8 cellular contexts compared by ENCODE assay signal in the genomic region with DNA sequence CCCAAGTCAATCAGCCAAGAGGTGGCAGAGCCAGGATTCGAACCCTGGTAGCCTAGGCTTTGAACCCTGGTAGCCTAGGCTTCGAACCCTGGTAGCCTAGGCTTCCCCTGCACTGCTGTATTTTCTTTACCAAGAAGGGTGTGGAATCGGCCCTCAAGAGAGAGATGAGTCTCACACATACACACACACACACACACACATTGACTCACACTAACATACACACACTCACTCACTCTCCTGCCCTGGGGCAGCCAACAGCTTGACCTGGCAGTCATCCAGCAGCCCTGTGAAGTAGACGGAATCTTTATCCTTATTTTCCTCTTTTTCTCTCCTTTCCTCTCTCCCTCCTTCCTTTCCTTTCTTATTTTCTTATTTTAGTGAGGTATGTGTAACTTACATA. TPM values are rescaled to one million over a fixed set of nuclear protein-coding genes. Genes with fewer than 3 reads are reported as not detected.
DNase-seq lines count a peak whose midpoint lies in the region; ATAC-seq, FAIRE-seq and TF ChIP-seq lines count a peak whose summit lies in the region.

No MANE protein-coding gene starts in this region.

- H3K79me2 ChIP-seq in keratinocyte (ENCODE audit: control insufficient read depth, insufficient read depth, low read length) = no peaks in the 10 kb centered on the region

- H3K27ac ChIP-seq in adipose tissue (ENCODE audit: low read depth, low read length) (peak overlapping the region; percentile 81), keratinocyte (ENCODE audit: control insufficient read depth, insufficient read depth, low read length) (peak overlapping the region; percentile 100), stomach (peak overlapping the region; percentile 92 to 98 (median 96))

- H3K9me1 ChIP-seq in keratinocyte (ENCODE audit: control insufficient read depth, extremely low read depth, insufficient read depth, low read length) = no peaks in the 10 kb centered on the region

- TF ChIP-seq POLR2A in stomach (IDR thresholded peaks at IDR 0.05) (no peak), GM18505 (IDR thresholded peaks at IDR 0.05; ENCODE audit: borderline replicate concordance, extremely low read depth, insufficient read depth, insufficient read length) (no peak)

- TF ChIP-seq CTCF in keratinocyte (optimal IDR thresholded peaks at IDR 0.05 in 1 of 3, IDR thresholded peaks at IDR 0.05 in 1 of 3, conservative IDR thresholded peaks at IDR 0.05 in 1 of 3; ENCODE audit: extremely low read depth in 1 of 3, insufficient read depth in 2 of 3, low read length in 3 of 3) = no peak
- no peak for TF ChIP-seq CTCF in stomach (IDR thresholded peaks at IDR 0.05)

- FAIRE-seq in keratinocyte (lab: Jason Lieb, UNC) = peak; percentile 86

- intact Hi-C loops in stomach (cut with DNase I; ENCODE audit: low total_unique reads) = no loop called here

- no peaks in the 10 kb centered on the region for H4K20me1 ChIP-seq in keratinocyte (ENCODE audit: control insufficient read depth, extremely low read depth, insufficient read depth, low read length)

- DNase-seq in HK-2 (ENCODE audit: unreplicated experiment) = peak; percentile 80
- DNase-seq in keratinocyte (ENCODE audit: low read depth, low spot score) = peak; percentile 95
- peak; percentile 83 for DNase-seq in stomach
- DNase-seq in NCI-H1048 (lab: John Stamatoyannopoulos, UW) = no peak
- no peak for DNase-seq in NCI-H1694 treated with DMSO at 0.1 percent for 48 hours (lab: John Stamatoyannopoulos, UW)
- DNase-seq in inferior parietal cortex (ENCODE audit: extremely low spot score) = no peak

- peak; percentile 38 for TF ChIP-seq EP300 in stomach (IDR thresholded peaks at IDR 0.05)

- H2AFZ ChIP-seq in keratinocyte (ENCODE audit: control insufficient read depth, low read length) = no peak overlapping the region

- peak overlapping the region; percentile 66 for H3K4me2 ChIP-seq in keratinocyte (ENCODE audit: control insufficient read depth, extremely low read depth, insufficient read depth, low read depth, low read length)

- H3K9ac ChIP-seq in keratinocyte (ENCODE audit: control insufficient read depth, extremely low read depth, insufficient read depth, low read length) = peak overlapping the region; percentile 97

- H3K9me3 ChIP-seq in keratinocyte (ENCODE audit: control insufficient read depth, low read depth, low read length) (no peaks in the 10 kb centered on the region), stomach (no peaks in the 10 kb centered on the region)

- H3K36me3 ChIP-seq in keratinocyte (ENCODE audit: control insufficient read depth in 2 of 2, extremely low read depth in 1 of 2, insufficient read depth in 2 of 2, low read length in 2 of 2) (peaks cover 5 to 14% of the 10 kb centered on the region in 2 experiments), stomach (peaks cover 7 to 14% (median 13%) of the 10 kb centered on the region in 4 donors)

- ATAC-seq in GM18505 (IDR thresholded peaks at IDR 0.05; ENCODE audit: unreplicated experiment) = no peak

- dilution Hi-C loops in keratinocyte (cut with MboI; ENCODE audit: extremely low pct_ligation_motif_present, low sequenced_read_pairs) = no loop called here

- peaks cover 62% of the 10 kb centered on the region for H3K4me1 ChIP-seq in keratinocyte (ENCODE audit: control insufficient read depth, extremely low read depth, insufficient read depth, low read length)
- H3K4me1 ChIP-seq in stomach = peaks cover 57 to 89% (median 72%) of the 10 kb centered on the region in 4 donors

- WGBS in adipose tissue, 3 donors = 45 to 58% (median 57%) methylated on average over 4 of the region's 4 CpGs
- 25 to 54% (median 35%) methylated on average over 4 of the region's 4 CpGs for whole genome bisulfite sequencing in stomach, 5 donors

- no peak overlapping the region for H3K4me3 ChIP-seq in keratinocyte (ENCODE audit: control insufficient read depth in 2 of 3, extremely low read depth in 1 of 3, insufficient read depth in 2 of 3, low read depth in 1 of 3, low read length in 3 of 3)
- H3K4me3 ChIP-seq in stomach = no peak overlapping the region

- H3K27me3 ChIP-seq in keratinocyte (ENCODE audit: control insufficient read depth, extremely low read depth, insufficient read depth, low read length) (no peaks in the 10 kb centered on the region), stomach (no peaks in the 10 kb centered on the region)

RNA-seq across cellular contexts. Expression of a gene that starts 55.4 kb away (rescaled TPM):
- 10 to 100 TPM; 29.3 to 46.7 (median 45.1) TPM for polyA plus RNA-seq in adipose tissue
- 89.8 to 111 TPM (median 102 TPM) in 3 replicates for polyA plus RNA-seq in keratinocyte
- 79.6 TPM for polyA plus RNA-seq in keratinocyte (2011; ENCODE audit: low read depth)
- polyA plus RNA-seq in keratinocyte (2011; cell fraction: cytosol; rRNA removed) = 92.1 and 108 TPM in 2 replicates
- 40.1 and 47.0 TPM in 2 replicates for polyA plus RNA-seq in keratinocyte (2011; cell fraction: nucleus; rRNA removed)
- polyA plus RNA-seq in keratinocyte (2012; ENCODE audit: low replicate concordance) = 71.7 and 90.1 TPM in 2 replicates
- polyA minus RNA-seq in keratinocyte = 19.7 to 55.3 TPM (median 50.3 TPM) in 3 replicates
- 13.2 TPM for polyA minus RNA-seq in keratinocyte (2011; cell fraction: cytosol; rRNA and poly(A)+ RNA removed)
- polyA minus RNA-seq in keratinocyte (2011; cell fraction: nucleus; rRNA and poly(A)+ RNA removed) = 7.3 and 8.3 TPM in 2 replicates
- total RNA-seq in stomach = 10 to 100 TPM in 4 of 5 donors, 1 to 10 TPM in 1; 7.0 to 51.6 (median 21.9) TPM
- 10 to 100 TPM; 39.9 to 62.1 (median 60.8) TPM for polyA plus RNA-seq in stomach

Comparison
In these comparisons a context has a peak if more than half of its experiments do, and no peak if none do; other contexts are left out.
1. DNase-seq: peak in HK-2 (single experiment), keratinocyte (single experiment) and stomach (single experiment); none in NCI-H1048 (single experiment), NCI-H1694 treated with DMSO at 0.1 percent for 48 hours (single experiment) and inferior parietal cortex (single experiment).
2. Peak in every context shown above with its lines, with median percentiles within 50 percentile points of each other: H3K27ac ChIP-seq.